ENCODE assay signal across 8 cellular contexts in the genomic region with DNA sequence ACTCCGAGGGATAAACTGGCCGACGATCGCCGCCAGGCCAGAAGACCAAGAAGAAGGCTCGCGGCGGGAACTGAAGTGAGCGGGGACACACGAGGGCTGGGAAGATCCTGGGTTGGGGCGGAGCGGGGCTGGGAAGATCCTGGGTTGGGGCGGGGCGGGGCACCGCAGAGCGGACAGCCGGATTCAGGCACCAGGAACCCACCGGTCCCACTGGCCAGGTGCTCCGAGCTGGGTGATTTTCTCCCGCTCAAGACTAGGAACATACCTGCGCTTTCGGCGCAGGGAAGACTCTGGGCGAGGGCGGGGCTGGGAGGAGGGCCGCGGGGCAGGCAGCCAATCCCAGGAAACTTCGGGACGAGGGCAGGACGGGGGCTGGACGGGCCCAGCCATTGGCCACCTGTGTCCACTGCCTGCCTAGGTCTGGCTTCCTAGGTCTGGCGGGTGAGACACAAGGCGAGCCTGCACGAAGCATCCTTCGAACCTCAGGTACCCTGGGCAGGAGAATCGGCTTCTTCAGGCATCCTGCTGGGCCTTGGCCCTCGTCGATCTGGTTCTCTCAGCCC. TPM values are rescaled to one million over a fixed set of nuclear protein-coding genes. Genes with fewer than 3 reads are reported as not detected.
DNase-seq lines count a peak whose midpoint lies in the region; ATAC-seq and TF ChIP-seq lines count a peak whose summit lies in the region.

A gene with protein sequence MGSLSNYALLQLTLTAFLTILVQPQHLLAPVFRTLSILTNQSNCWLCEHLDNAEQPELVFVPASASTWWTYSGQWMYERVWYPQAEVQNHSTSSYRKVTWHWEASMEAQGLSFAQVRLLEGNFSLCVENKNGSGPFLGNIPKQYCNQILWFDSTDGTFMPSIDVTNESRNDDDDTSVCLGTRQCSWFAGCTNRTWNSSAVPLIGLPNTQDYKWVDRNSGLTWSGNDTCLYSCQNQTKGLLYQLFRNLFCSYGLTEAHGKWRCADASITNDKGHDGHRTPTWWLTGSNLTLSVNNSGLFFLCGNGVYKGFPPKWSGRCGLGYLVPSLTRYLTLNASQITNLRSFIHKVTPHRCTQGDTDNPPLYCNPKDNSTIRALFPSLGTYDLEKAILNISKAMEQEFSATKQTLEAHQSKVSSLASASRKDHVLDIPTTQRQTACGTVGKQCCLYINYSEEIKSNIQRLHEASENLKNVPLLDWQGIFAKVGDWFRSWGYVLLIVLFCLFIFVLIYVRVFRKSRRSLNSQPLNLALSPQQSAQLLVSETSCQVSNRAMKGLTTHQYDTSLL (minus strand): TSS at position 77 of the 563 bp plus-strand sequence. CDS start 5,905 bp downstream, outside the sequence.

- peak within 1 kb of the TSS; percentile 68 for H3K4me3 ChIP-seq in GM23338
- H3K4me3 ChIP-seq in urinary bladder (ENCODE audit: low read depth, low read length): peak within 1 kb of the TSS; percentile 44

- no peaks in the 10 kb centered on the region; the same call in 1 of the 2 replicates for H4K20me1 ChIP-seq in GM23338 (replicated peaks; ENCODE audit: insufficient read depth)

- H3K27me3 Mint-ChIP-seq in GM23338 (ENCODE audit: insufficient read depth, low read depth, poor library complexity): peaks cover 32% of the 10 kb centered on the region

- H3K4me1 ChIP-seq in GM23338 (ENCODE audit: insufficient read depth) (peaks cover 13% of the 10 kb centered on the region; the same call in 1 of the 2 replicates), urinary bladder (ENCODE audit: insufficient read depth) (no peaks in the 10 kb centered on the region)

- peak within 1 kb of the TSS; percentile 67; the same call in 1 of the 2 replicates for H3K27ac Mint-ChIP-seq in GM23338

- peaks cover 7% of the 10 kb centered on the region for H3K4me1 Mint-ChIP-seq in GM23338

- WGBS in urinary bladder: 5% methylated on average over 38 of the region's 38 CpGs

- H3K4me3 Mint-ChIP-seq in GM23338: peak within 1 kb of the TSS; percentile 75

- DNase-seq in GM23338 (ENCODE audit: low spot score) (peak; percentile 93), SW480 (ENCODE audit: low spot score) (peak; percentile 76), epithelial cell of prostate (ENCODE audit: low read depth, low spot score) (peak; percentile 6), mucosa of gallbladder (ENCODE audit: low spot score) (peak; percentile 62), NOMO-1 treated with DMSO at 0.1 percent for 48 hours (lab: John Stamatoyannopoulos, UW; ENCODE audit: unreplicated experiment) (no peak)

- no peak for TF ChIP-seq CTCF in GM23338 (conservative IDR thresholded peaks at IDR 0.05; ENCODE audit: low read depth in 2 of 2)

- H3K79me2 ChIP-seq in GM23338 (replicated peaks; ENCODE audit: insufficient read depth): peaks cover 20% of the 10 kb centered on the region

- H3K27ac ChIP-seq in GM23338 (ENCODE audit: low read depth): 0 out of 2 replicates have a peak within 1 kb of the TSS, but pooled peaks have one; percentile 79
- H3K27ac ChIP-seq in epithelial cell of prostate: no peak within 1 kb of the TSS
- H3K27ac ChIP-seq in urinary bladder (ENCODE audit: low read depth): no peak within 1 kb of the TSS

- peak within 1 kb of the TSS; percentile 95 for H2AFZ ChIP-seq in GM23338

- peaks cover 20% of the 10 kb centered on the region; the same call in 1 of the 2 replicates for H3K36me3 ChIP-seq in GM23338 (ENCODE audit: insufficient read depth)
- no peaks in the 10 kb centered on the region for H3K36me3 ChIP-seq in urinary bladder (ENCODE audit: insufficient read depth)

- peak within 1 kb of the TSS; percentile 84 for H3K4me2 ChIP-seq in GM23338

- peak; percentile 93 for ATAC-seq in GM23338
- ATAC-seq in GM21528 (IDR thresholded peaks at IDR 0.05; ENCODE audit: low FRiP score, unreplicated experiment): no peak
- ATAC-seq in GM21360 (IDR thresholded peaks at IDR 0.05; ENCODE audit: unreplicated experiment): no peak

- H3K36me3 Mint-ChIP-seq in GM23338 (ENCODE audit: low read depth): peaks cover 44% of the 10 kb centered on the region

- peaks cover 28% of the 10 kb centered on the region for H3K27me3 ChIP-seq in GM23338 (ENCODE audit: insufficient read depth)

- peaks cover 11% of the 10 kb centered on the region for H3K9me2 ChIP-seq in GM23338 (ENCODE audit: insufficient read depth)

- peaks cover 20% of the 10 kb centered on the region for H3K9me3 Mint-ChIP-seq in GM23338

- H3F3A ChIP-seq in GM23338 (replicated peaks; ENCODE audit: low read depth): peaks cover 14% of the 10 kb centered on the region

TF ChIP-seq in GM23338, 12 proteins besides CTCF, POLR2A, EP300 and RAD21:
- TF ChIP-seq POLR2AphosphoS5 (IDR thresholded peaks at IDR 0.05; ENCODE audit: low read depth) (peak; percentile 91), ETS1 (IDR thresholded peaks at IDR 0.05) (no peak)

RNA-seq across cellular contexts. Expression of the gene that starts here (rescaled TPM):
- total RNA-seq in GM23338 (2014; rRNA removed; shearing (Covaris generic)): 30.9 and 34.1 TPM in 2 replicates
- polyA plus RNA-seq in GM23338 (2016; fragmentation: Nextera tagmentation; extraction: Ambion mirVana) (14.5 and 15.9 TPM in 2 replicates), urinary bladder (0.76 TPM)
- total RNA-seq in mucosa of gallbladder (0.66 TPM), urinary bladder (1.5 TPM)

Comparison
In these comparisons a context has a peak if more than half of its experiments do, and no peak if none do; other contexts are left out.
1. RNA of the gene that starts here (total RNA-seq): 30.9 to 34.1 TPM in GM23338; 1.5 TPM in urinary bladder (single experiment) and 0.66 TPM in mucosa of gallbladder (single experiment); every median in the first group is over 10 times any median in the second.
2. Peak in DNase-seq in mucosa of gallbladder; RNA of the gene not detected or under 1 TPM.